Comparison of ENCODE assay signal across 8 cellular contexts in genomic region chr1:108199231-108199657, GRCh38. TPM values are rescaled to one million over a fixed set of nuclear protein-coding genes. Genes with fewer than 3 reads are reported as not detected.
DNase-seq lines count a peak whose midpoint lies in the region; ATAC-seq, FAIRE-seq and TF ChIP-seq lines count a peak whose summit lies in the region.

No MANE protein-coding gene starts in this region.

- H3K4me1 ChIP-seq in Loucy (ENCODE audit: insufficient read depth, low read length, poor library complexity, severe bottlenecking): peaks cover 38% of the 10 kb centered on the region
- H3K4me1 ChIP-seq in heart right ventricle: peaks cover 0 to 46% (median 30%) of the 10 kb centered on the region in 9 donors
- H3K4me1 ChIP-seq in pancreas: peaks cover 4 to 9% (median 7%) of the 10 kb centered on the region in 3 donors

- peak overlapping the region; percentile 88 for H3K4me3 Mint-ChIP-seq in activated CD8-positive, alpha-beta T cell treated with anti-CD3 and anti-CD28 coated beads, Interleukin-2, amount 10 ng/mL, durations not matched to agents 7 days and 5 days

- H3K79me2 ChIP-seq in Loucy (ENCODE audit: insufficient read depth, low read length): peaks cover 30% of the 10 kb centered on the region

- H3K27me3 ChIP-seq in Loucy (ENCODE audit: insufficient read depth, low read length, poor library complexity, severe bottlenecking) (no peaks in the 10 kb centered on the region), heart right ventricle (no peaks in the 10 kb centered on the region), pancreas (no peaks in the 10 kb centered on the region)

- CTCF ChIA-PET in activated CD8-positive, alpha-beta T cell treated with anti-CD3 and anti-CD28 coated beads, Interleukin-2, amount 10 ng/mL, durations not matched to agents 7 days and 5 days (lab: Charles Lee): interaction anchor here (1.3 to 2.5 kb wide), 2 partner anchors 15 to 361 kb away, joined by 3 to 18 read pairs; partner anchors contain the start of gene EEIG2

- H3K4me2 ChIP-seq in Loucy (ENCODE audit: low read depth, low read length, poor library complexity, severe bottlenecking): peak overlapping the region; percentile 74

- ATAC-seq in activated CD8-positive, alpha-beta T cell treated with anti-CD3 and anti-CD28 coated beads, Interleukin-2, amount 10 ng/mL, durations not matched to agents 7 days and 5 days: no peak
- peak; percentile 7 to 73 (median 50) for ATAC-seq in heart right ventricle
- peak in 3 of 4 donors; percentile 8 to 29 (median 8) for ATAC-seq in pancreas

- H3K27ac ChIP-seq in heart right ventricle: peak overlapping the region; percentile 61 to 99 (median 96)
- H3K27ac ChIP-seq in pancreas: peak overlapping the region; percentile 61 to 89 (median 70)

- H3F3A ChIP-seq in Loucy (ENCODE audit: low read depth): peaks cover 4% of the 10 kb centered on the region; the same call in 1 of the 2 replicates

- no peak for TF ChIP-seq CTCF in Loucy (conservative IDR thresholded peaks at IDR 0.05; ENCODE audit: low read length)
- TF ChIP-seq CTCF in heart right ventricle (IDR thresholded peaks at IDR 0.05): no peak
- TF ChIP-seq CTCF in pancreas (IDR thresholded peaks at IDR 0.05): no peak

- FAIRE-seq in pancreas (lab: Jason Lieb, UNC): no peak

- intact Hi-C loops in heart right ventricle (cut with DNase I): no loop called here
- intact Hi-C loops in pancreas (cut with DNase I): no loop called here
- intact Hi-C loops in posterior cingulate gyrus (cut with DNase I): no loop called here

- peak overlapping the region; percentile 97 for H2AFZ ChIP-seq in Loucy (ENCODE audit: low read length)

- H3K4me3 ChIP-seq in Loucy (ENCODE audit: low read length, poor library complexity, severe bottlenecking) (peak overlapping the region; percentile 83), heart right ventricle (peak overlapping the region; percentile 63 to 98 (median 86)), pancreas (peak overlapping the region; percentile 68 to 92 (median 88))

- no peaks in the 10 kb centered on the region for H3K9me3 Mint-ChIP-seq in activated CD8-positive, alpha-beta T cell treated with anti-CD3 and anti-CD28 coated beads, Interleukin-2, amount 10 ng/mL, durations not matched to agents 7 days and 5 days (ENCODE audit: insufficient read depth)

- peaks cover 44% of the 10 kb centered on the region for H3K36me3 Mint-ChIP-seq in activated CD8-positive, alpha-beta T cell treated with anti-CD3 and anti-CD28 coated beads, Interleukin-2, amount 10 ng/mL, durations not matched to agents 7 days and 5 days (ENCODE audit: low read depth)

- H3K27me3 Mint-ChIP-seq in activated CD8-positive, alpha-beta T cell treated with anti-CD3 and anti-CD28 coated beads, Interleukin-2, amount 10 ng/mL, durations not matched to agents 7 days and 5 days (ENCODE audit: low read depth): peaks cover 10% of the 10 kb centered on the region

- peaks cover 7% of the 10 kb centered on the region for H4K20me1 ChIP-seq in Loucy (ENCODE audit: insufficient read depth, low read length, poor library complexity, severe bottlenecking)

- H3K9me2 ChIP-seq in Loucy (replicated peaks; ENCODE audit: low read depth, low read length): no peaks in the 10 kb centered on the region

- DNase-seq in Daoy (ENCODE audit: low read depth) (peak; percentile 72), heart right ventricle (peak in 1 of 2 donors; percentile 17), pancreas (no peak), OCI-M1 (lab: John Stamatoyannopoulos, UW) (no peak), posterior cingulate gyrus (no peak), NCI-H1436 treated with DMSO at 0.1 percent for 48 hours (lab: John Stamatoyannopoulos, UW) (no peak)
- DNase-seq in activated CD8-positive, alpha-beta T cell treated with anti-CD3 and anti-CD28 coated beads, Interleukin-2, amount 10 ng/mL, durations not matched to agents 7 days and 5 days: no peak

- peak overlapping the region; percentile 76 for H3K9ac ChIP-seq in Loucy (ENCODE audit: low read depth, low read length, poor library complexity, severe bottlenecking)

- H3K4me1 Mint-ChIP-seq in activated CD8-positive, alpha-beta T cell treated with anti-CD3 and anti-CD28 coated beads, Interleukin-2, amount 10 ng/mL, durations not matched to agents 7 days and 5 days (ENCODE audit: low read depth): peaks cover 27% of the 10 kb centered on the region

- H3K9me3 ChIP-seq in Loucy (ENCODE audit: insufficient read depth, low read depth, low read length) (no peaks in the 10 kb centered on the region), heart right ventricle (peaks cover 0 to 4% (median 0%) of the 10 kb centered on the region in 11 donors), pancreas (no peaks in the 10 kb centered on the region)

- 2 to 3% methylated on average over 9 of the region's 9 CpGs for WGBS in heart right ventricle, 2 donors
- WGBS in pancreas, 2 donors: 7% methylated on average over 9 of the region's 9 CpGs

- POLR2A ChIA-PET in activated CD8-positive, alpha-beta T cell treated with anti-CD3 and anti-CD28 coated beads, Interleukin-2, amount 10 ng/mL, durations not matched to agents 7 days and 5 days (lab: Charles Lee): interaction anchor here (1.3 to 1.5 kb wide), 3 partner anchors 307 to 493 kb away, joined by 3 to 5 read pairs (median 4); partner anchors contain the start of genes EEIG2 and PRPF38B

- no peaks in the 10 kb centered on the region for H3K36me3 ChIP-seq in Loucy (ENCODE audit: insufficient read depth, low read length)
- peaks cover 0 to 32% (median 4%) of the 10 kb centered on the region in 9 donors for H3K36me3 ChIP-seq in heart right ventricle
- H3K36me3 ChIP-seq in pancreas: no peaks in the 10 kb centered on the region

- H3K27ac Mint-ChIP-seq in activated CD8-positive, alpha-beta T cell treated with anti-CD3 and anti-CD28 coated beads, Interleukin-2, amount 10 ng/mL, durations not matched to agents 7 days and 5 days: peak overlapping the region; percentile 87

RNA-seq across cellular contexts. Expression of gene SLC25A24, which starts 0.9 kb away (rescaled TPM):
- total RNA-seq in Daoy (2014; rRNA removed; shearing (Covaris generic)): 85.1 and 88.2 TPM in 2 replicates
- 10 to 100 TPM; 26.9 to 29.2 TPM for total RNA-seq in activated CD8-positive, alpha-beta T cell treated with anti-CD3 and anti-CD28 coated beads, Interleukin-2, amount 10 ng/mL, durations not matched to agents 7 days and 5 days
- 10 to 100 TPM; 10.7 to 21.5 (median 13.9) TPM for total RNA-seq in heart right ventricle
- polyA plus RNA-seq in heart right ventricle: 1 to 10 TPM; 6.3 to 9.8 TPM
- total RNA-seq in pancreas: 10 to 100 TPM in 2 of 6 donors, 1 to 10 TPM in 4; 5.1 to 16.9 (median 7.3) TPM
- 1 to 10 TPM; 3.3 to 9.4 TPM for polyA plus RNA-seq in pancreas

RNA-seq across cellular contexts. Expression of gene NBPF4, which starts 44.6 kb away (rescaled TPM):
- total RNA-seq in Daoy (2014; rRNA removed; shearing (Covaris generic)): 0.46 TPM in 1 of 2 replicates, not detected in the other
- total RNA-seq in activated CD8-positive, alpha-beta T cell treated with anti-CD3 and anti-CD28 coated beads, Interleukin-2, amount 10 ng/mL, durations not matched to agents 7 days and 5 days: not detected
- not detected for total RNA-seq in heart right ventricle
- not detected for polyA plus RNA-seq in heart right ventricle
- total RNA-seq in pancreas: not detected
- not detected for polyA plus RNA-seq in pancreas
